Comparison of ENCODE assay signal across 37 cellular contexts in the genomic region with DNA sequence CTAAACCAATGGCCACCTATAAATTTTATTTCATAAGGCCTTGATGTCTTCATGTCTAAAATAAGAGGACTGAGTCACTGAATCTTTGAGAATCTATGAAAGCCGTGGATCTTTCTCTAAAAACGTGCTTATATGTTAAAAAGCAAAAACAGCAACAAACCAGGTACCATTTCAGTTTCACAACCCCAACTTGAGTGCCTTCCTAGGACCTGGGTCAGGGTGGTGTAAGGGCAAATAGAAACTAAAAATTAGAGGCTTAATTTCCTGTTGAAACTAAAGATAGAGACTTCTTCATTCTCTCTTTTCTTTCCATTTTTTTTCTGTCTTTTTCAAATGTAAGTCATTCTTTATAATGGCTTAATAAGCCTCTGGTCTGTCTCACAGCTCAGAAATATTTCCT. TPM values are rescaled to one million over a fixed set of nuclear protein-coding genes. Genes with fewer than 3 reads are reported as not detected.
"Had no signal": no experiment of that assay in that cellular context is flagged by ENCODE, and none has a peak within 500 bp of the region (broad histone marks: within the 10 kb centered on the region; RNA-seq: fewer than 3 reads in every experiment).

No MANE protein-coding gene starts in this region.

- H3K4me3 Mint-ChIP-seq: activated naive CD4-positive, alpha-beta T cell treated with anti-CD3 and anti-CD28 coated beads for 36 hours; activated naive CD4-positive, alpha-beta T cell treated with anti-CD3 and anti-CD28 coated beads, Interleukin-2, amount 10 ng/mL, durations not matched to agents 7 days and 5 days; activated naive CD4-positive, alpha-beta T cell treated with anti-CD3 and anti-CD28 coated beads, Interleukin-2, amount 50 U/mL, for 24 hours; activated naive CD8-positive, alpha-beta T cell; activated naive CD8-positive, alpha-beta T cell treated with anti-CD3 and anti-CD28 coated beads for 36 hours; activated naive CD8-positive, alpha-beta T cell treated with anti-CD3 and anti-CD28 coated beads, Interleukin-2, amount 10 ng/mL, durations not matched to agents 7 days and 5 days; activated naive CD8-positive, alpha-beta T cell treated with anti-CD3 and anti-CD28 coated beads, Interleukin-2, amount 50 U/mL, for 24 hours; activated T-cell treated with anti-CD3 and anti-CD28 coated beads, Interleukin-2, amount 50 U/mL, for 24 hours; activated T-cell treated with anti-CD3 and anti-CD28 coated beads, Interleukin-2, amount 50 U/mL, for 4 hours; activated T-cell treated with anti-CD3 and anti-CD28 coated beads, Interleukin-2, amount 50 U/mL, for 72 hours; activated T-helper 1 cell treated with anti-CD3 and anti-CD28 coated beads, Interleukin-12 subunit alpha, Interleukin-12 subunit beta, Interleukin-2, Interleukin-4 antibody, amounts not matched to agents 30 ng/mL and 10 ng/mL and 1 ng/mL, durations not matched to agents 14 hours and 24 hours and 36 hours; activated T-helper 17 cell treated with anti-CD3 and anti-CD28 coated beads, Interleukin-2, amount 50 U/mL, for 72 hours; brain; central memory CD8-positive, alpha-beta T cell had no signal

- DNase-seq: activated effector memory CD4-positive, alpha-beta T cell treated with anti-CD3 and anti-CD28 coated beads, Interleukin-2, amount 50 U/mL, for 16 hours; activated effector memory CD4-positive, alpha-beta T cell treated with Interleukin-2 at 50 U/mL for 16 hours; activated gamma-delta T cell; activated gamma-delta T cell treated with Interleukin-2 at 50 U/mL for 16 hours; activated naive CD4-positive, alpha-beta T cell; activated naive CD4-positive, alpha-beta T cell treated with anti-CD3 and anti-CD28 coated beads for 36 hours; activated naive CD4-positive, alpha-beta T cell treated with anti-CD3 and anti-CD28 coated beads, Interleukin-2, amount 10 ng/mL, durations not matched to agents 7 days and 5 days; activated naive CD4-positive, alpha-beta T cell treated with anti-CD3 and anti-CD28 coated beads, Interleukin-2, amount 50 U/mL, for 16 hours; activated naive CD4-positive, alpha-beta T cell treated with Interleukin-2 at 50 U/mL for 16 hours; activated naive CD8-positive, alpha-beta T cell treated with anti-CD3 and anti-CD28 coated beads for 36 hours; activated naive CD8-positive, alpha-beta T cell treated with anti-CD3 and anti-CD28 coated beads, Interleukin-2, amount 10 ng/mL, durations not matched to agents 7 days and 5 days; activated naive CD8-positive, alpha-beta T cell treated with anti-CD3 and anti-CD28 coated beads, Interleukin-2, amount 50 U/mL, for 24 hours; activated T-cell treated with anti-CD3 and anti-CD28 coated beads, Interleukin-2, amount 50 U/mL, for 24 hours; activated T-cell treated with anti-CD3 and anti-CD28 coated beads, Interleukin-2, amount 50 U/mL, for 4 hours; activated T-cell treated with anti-CD3 and anti-CD28 coated beads, Interleukin-2, amount 50 U/mL, for 48 hours; activated T-cell treated with anti-CD3 and anti-CD28 coated beads, Interleukin-2, amount 50 U/mL, for 72 hours; adrenal gland; amniotic stem cell; amygdala; anterior cingulate cortex; aorta; body of pancreas; brain microvascular endothelial cell; caudate nucleus; central memory CD4-positive, alpha-beta T cell; cerebellar nuclear complex had no signal

- H3K4me3 ChIP-seq: adrenal gland, ascending aorta, body of pancreas, breast epithelium, cardiac muscle cell had no signal

- H3K4me1 ChIP-seq: adrenal gland, ascending aorta, breast epithelium had no signal

- H3K9me3 Mint-ChIP-seq: activated naive CD4-positive, alpha-beta T cell treated with anti-CD3 and anti-CD28 coated beads for 36 hours; activated naive CD4-positive, alpha-beta T cell treated with anti-CD3 and anti-CD28 coated beads, Interleukin-2, amount 10 ng/mL, durations not matched to agents 7 days and 5 days; activated naive CD4-positive, alpha-beta T cell treated with anti-CD3 and anti-CD28 coated beads, Interleukin-2, amount 50 U/mL, for 24 hours; activated naive CD4-positive, alpha-beta T cell treated with anti-CD3 and anti-CD28 coated beads, Interleukin-2, amount 50 U/mL, for 72 hours; activated naive CD8-positive, alpha-beta T cell treated with anti-CD3 and anti-CD28 coated beads for 36 hours; activated naive CD8-positive, alpha-beta T cell treated with anti-CD3 and anti-CD28 coated beads, Interleukin-2, amount 10 ng/mL, durations not matched to agents 7 days and 5 days; activated naive CD8-positive, alpha-beta T cell treated with anti-CD3 and anti-CD28 coated beads, Interleukin-2, amount 50 U/mL, for 24 hours; activated T-cell treated with anti-CD3 and anti-CD28 coated beads, Interleukin-2, amount 50 U/mL, for 24 hours; activated T-cell treated with anti-CD3 and anti-CD28 coated beads, Interleukin-2, amount 50 U/mL, for 4 hours; activated T-cell treated with anti-CD3 and anti-CD28 coated beads, Interleukin-2, amount 50 U/mL, for 72 hours; activated T-helper 1 cell treated with anti-CD3 and anti-CD28 coated beads, Interleukin-12 subunit alpha, Interleukin-12 subunit beta, Interleukin-2, Interleukin-4 antibody, amounts not matched to agents 30 ng/mL and 10 ng/mL and 1 ng/mL, durations not matched to agents 14 hours and 24 hours and 36 hours; activated T-helper 17 cell treated with anti-CD3 and anti-CD28 coated beads, Interleukin-2, amount 50 U/mL, for 72 hours; activated T-helper 2 cell treated with anti-CD3 and anti-CD28 coated beads, Interferon-gamma antibody, Interleukin-2, Interleukin-4, amounts not matched to agents 10 μg/mL and 5 μg/mL and 100 μg/mL, durations not matched to agents 14 hours and 24 hours and 36 hours; brain; central memory CD8-positive, alpha-beta T cell had no signal

- ATAC-seq: activated naive CD4-positive, alpha-beta T cell treated with anti-CD3 and anti-CD28 coated beads, Interleukin-2, amount 50 U/mL, for 72 hours; activated naive CD8-positive, alpha-beta T cell treated with anti-CD3 and anti-CD28 coated beads, Interleukin-2, amount 50 U/mL, for 24 hours; activated T-cell treated with anti-CD3 and anti-CD28 coated beads, Interleukin-2, amount 50 U/mL, for 4 hours; activated T-cell treated with anti-CD3 and anti-CD28 coated beads, Interleukin-2, amount 50 U/mL, for 72 hours; activated T-helper 17 cell treated with anti-CD3 and anti-CD28 coated beads, Interleukin-2, amount 50 U/mL, for 72 hours; body of pancreas had no signal

- H3K36me3 ChIP-seq: adrenal gland, ascending aorta, brain microvascular endothelial cell, breast epithelium, cardiac muscle cell had no signal

- H3K4me1 Mint-ChIP-seq: activated naive CD4-positive, alpha-beta T cell treated with anti-CD3 and anti-CD28 coated beads, Interleukin-2, amount 10 ng/mL, durations not matched to agents 7 days and 5 days; activated naive CD4-positive, alpha-beta T cell treated with anti-CD3 and anti-CD28 coated beads, Interleukin-2, amount 50 U/mL, for 24 hours; activated naive CD8-positive, alpha-beta T cell treated with anti-CD3 and anti-CD28 coated beads for 36 hours; activated naive CD8-positive, alpha-beta T cell treated with anti-CD3 and anti-CD28 coated beads, Interleukin-2, amount 10 ng/mL, durations not matched to agents 7 days and 5 days; activated naive CD8-positive, alpha-beta T cell treated with anti-CD3 and anti-CD28 coated beads, Interleukin-2, amount 50 U/mL, for 24 hours; activated T-helper 17 cell treated with anti-CD3 and anti-CD28 coated beads, Interleukin-2, amount 50 U/mL, for 72 hours; brain; central memory CD8-positive, alpha-beta T cell had no signal

- H3K9me3 ChIP-seq: adrenal gland, ascending aorta, body of pancreas, breast epithelium had no signal

- H3K27me3 ChIP-seq: adrenal gland, ascending aorta, body of pancreas, brain microvascular endothelial cell, breast epithelium, cardiac muscle cell had no signal

- H3K27ac ChIP-seq: adrenal gland, ascending aorta, body of pancreas, brain microvascular endothelial cell, breast epithelium, cardiac muscle cell had no signal

- H3K27ac Mint-ChIP-seq: activated naive CD4-positive, alpha-beta T cell treated with anti-CD3 and anti-CD28 coated beads for 36 hours; activated naive CD4-positive, alpha-beta T cell treated with anti-CD3 and anti-CD28 coated beads, Interleukin-2, amount 10 ng/mL, durations not matched to agents 7 days and 5 days; activated naive CD4-positive, alpha-beta T cell treated with anti-CD3 and anti-CD28 coated beads, Interleukin-2, amount 50 U/mL, for 24 hours; activated naive CD4-positive, alpha-beta T cell treated with anti-CD3 and anti-CD28 coated beads, Interleukin-2, amount 50 U/mL, for 72 hours; activated naive CD8-positive, alpha-beta T cell; activated naive CD8-positive, alpha-beta T cell treated with anti-CD3 and anti-CD28 coated beads for 36 hours; activated naive CD8-positive, alpha-beta T cell treated with anti-CD3 and anti-CD28 coated beads, Interleukin-2, amount 10 ng/mL, durations not matched to agents 7 days and 5 days; activated naive CD8-positive, alpha-beta T cell treated with anti-CD3 and anti-CD28 coated beads, Interleukin-2, amount 50 U/mL, for 24 hours; activated T-cell treated with anti-CD3 and anti-CD28 coated beads, Interleukin-2, amount 50 U/mL, for 24 hours; activated T-cell treated with anti-CD3 and anti-CD28 coated beads, Interleukin-2, amount 50 U/mL, for 72 hours; activated T-helper 1 cell treated with anti-CD3 and anti-CD28 coated beads, Interleukin-12 subunit alpha, Interleukin-12 subunit beta, Interleukin-2, Interleukin-4 antibody, amounts not matched to agents 30 ng/mL and 10 ng/mL and 1 ng/mL, durations not matched to agents 14 hours and 24 hours and 36 hours; activated T-helper 17 cell treated with anti-CD3 and anti-CD28 coated beads, Interleukin-2, amount 50 U/mL, for 72 hours; activated T-helper 2 cell treated with anti-CD3 and anti-CD28 coated beads, Interferon-gamma antibody, Interleukin-2, Interleukin-4, amounts not matched to agents 10 μg/mL and 5 μg/mL and 100 μg/mL, durations not matched to agents 14 hours and 24 hours and 36 hours; brain had no signal

- H3K36me3 Mint-ChIP-seq: activated naive CD4-positive, alpha-beta T cell treated with anti-CD3 and anti-CD28 coated beads, Interleukin-2, amount 10 ng/mL, durations not matched to agents 7 days and 5 days; activated naive CD4-positive, alpha-beta T cell treated with anti-CD3 and anti-CD28 coated beads, Interleukin-2, amount 50 U/mL, for 24 hours; activated naive CD4-positive, alpha-beta T cell treated with anti-CD3 and anti-CD28 coated beads, Interleukin-2, amount 50 U/mL, for 72 hours; activated naive CD8-positive, alpha-beta T cell; activated naive CD8-positive, alpha-beta T cell treated with anti-CD3 and anti-CD28 coated beads for 36 hours; activated naive CD8-positive, alpha-beta T cell treated with anti-CD3 and anti-CD28 coated beads, Interleukin-2, amount 10 ng/mL, durations not matched to agents 7 days and 5 days; brain had no signal

RNA-seq across cellular contexts. Expression of a gene that starts 27.2 kb away (rescaled TPM):
- total RNA-seq: activated naive CD4-positive, alpha-beta T cell treated with anti-CD3 and anti-CD28 coated beads for 36 hours; activated naive CD8-positive, alpha-beta T cell treated with anti-CD3 and anti-CD28 coated beads for 36 hours; activated naive CD8-positive, alpha-beta T cell treated with anti-CD3 and anti-CD28 coated beads, Interleukin-2, amount 10 ng/mL, durations not matched to agents 7 days and 5 days; activated T-helper 1 cell treated with anti-CD3 and anti-CD28 coated beads, Interleukin-12 subunit alpha, Interleukin-12 subunit beta, Interleukin-2, Interleukin-4 antibody, amounts not matched to agents 30 ng/mL and 10 ng/mL and 1 ng/mL, durations not matched to agents 14 hours and 24 hours and 36 hours; activated T-helper 2 cell treated with anti-CD3 and anti-CD28 coated beads, Interferon-gamma antibody, Interleukin-2, Interleukin-4, amounts not matched to agents 10 μg/mL and 5 μg/mL and 100 μg/mL, durations not matched to agents 14 hours and 24 hours and 36 hours; ascending aorta had no signal
